Comparison of ENCODE assay signal across 26 cellular contexts in the genomic region with DNA sequence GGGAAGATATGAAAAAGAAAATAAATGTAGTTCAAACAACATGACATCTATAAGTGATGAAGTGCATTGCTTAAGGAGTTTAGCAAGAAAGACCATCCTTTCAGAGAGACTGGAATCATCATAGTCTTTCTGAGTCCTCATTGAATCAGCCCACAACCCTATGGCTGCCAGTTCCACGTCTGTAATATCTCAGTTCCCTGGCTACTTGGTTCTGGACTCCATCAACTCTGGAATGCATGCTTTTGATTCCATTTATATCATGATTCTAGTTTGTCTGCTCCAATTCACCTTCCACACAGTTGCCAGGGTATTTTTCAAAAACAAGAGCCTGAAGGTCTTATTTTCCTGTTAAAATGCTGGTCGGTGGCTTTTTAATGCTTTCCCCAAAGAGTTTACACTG.
"Had no signal": no experiment of that assay in that cellular context is flagged by ENCODE, and none has a peak within 500 bp of the region (broad histone marks: within the 10 kb centered on the region; RNA-seq: fewer than 3 reads in every experiment).

No MANE protein-coding gene starts in this region.

- H3K36me3 Mint-ChIP-seq: mesothelial cell of epicardium; naive B cell; stimulated activated naive B cell treated with anti-CD40 and anti-IgM and Interleukin-4, amounts not matched to agents 10 μg/mL and 1 μg/mL and 100 μg/mL, for 72 hours had no signal

- H3K4me3 Mint-ChIP-seq: activated B cell treated with CpG ODN at 0.5 μM for 24 hours; mesothelial cell of epicardium; naive B cell; nephron progenitor cell; stimulated activated naive B cell treated with anti-CD40 and anti-IgM and Interleukin-4, amounts not matched to agents 10 μg/mL and 1 μg/mL and 100 μg/mL, for 72 hours; T-helper 2 cell treated with Interferon-gamma antibody and Interleukin-4, amounts not matched to agents 5 μg/mL and 100 μg/mL, for 36 hours had no signal

- H3K9me3 Mint-ChIP-seq: activated B cell treated with CpG ODN at 0.5 μM for 24 hours; mesothelial cell of epicardium; nephron progenitor cell; stimulated activated naive B cell treated with anti-CD40 and anti-IgM and Interleukin-4, amounts not matched to agents 10 μg/mL and 1 μg/mL and 100 μg/mL, for 72 hours; T-helper 2 cell treated with Interferon-gamma antibody and Interleukin-4, amounts not matched to agents 5 μg/mL and 100 μg/mL, for 36 hours had no signal

- ATAC-seq: left cardiac atrium; left ventricle myocardium superior; sciatic nerve; stimulated activated naive B cell treated with anti-CD40 and anti-IgM and Interleukin-4, amounts not matched to agents 10 μg/mL and 1 μg/mL and 100 μg/mL, for 72 hours had no signal

- H3K27ac Mint-ChIP-seq: activated B cell treated with CpG ODN at 0.5 μM for 24 hours; mesothelial cell of epicardium; naive B cell; nephron progenitor cell; progenitor cell of endocrine pancreas; stimulated activated naive B cell treated with anti-CD40 and anti-IgM and Interleukin-4, amounts not matched to agents 10 μg/mL and 1 μg/mL and 100 μg/mL, for 72 hours; T-helper 2 cell treated with Interferon-gamma antibody and Interleukin-4, amounts not matched to agents 5 μg/mL and 100 μg/mL, for 36 hours had no signal

- H3K4me1 Mint-ChIP-seq: activated B cell treated with CpG ODN at 0.5 μM for 24 hours; naive B cell; stimulated activated naive B cell treated with anti-CD40 and anti-IgM and Interleukin-4, amounts not matched to agents 10 μg/mL and 1 μg/mL and 100 μg/mL, for 72 hours had no signal

- H3K27me3 Mint-ChIP-seq: stimulated activated naive B cell treated with anti-CD40 and anti-IgM and Interleukin-4, amounts not matched to agents 10 μg/mL and 1 μg/mL and 100 μg/mL, for 72 hours had no signal

- DNase-seq: activated B cell treated with CpG ODN at 0.5 μM for 24 hours; activated CD4-positive, alpha-beta T cell treated with anti-CD3 and anti-CD28 coated beads for 48 hours; activated CD8-positive, alpha-beta memory T cell treated with anti-CD3 and anti-CD28 coated beads for 24 hours; activated effector memory CD4-positive, alpha-beta T cell treated with anti-CD3 and anti-CD28 coated beads, Interleukin-2, amount 50 U/mL, for 16 hours; amniotic stem cell; caudate nucleus; cortex of kidney; head of caudate nucleus; hippocampal formation; left cardiac atrium; left ventricle myocardium superior; mammary epithelial cell; naive B cell; nephron progenitor cell; ovary; retina; SHP77 treated with DMSO at 0.1 percent for 48 hours; small intestine; stimulated activated CD4-positive, alpha-beta T cell treated with anti-CD3 and anti-CD28 coated beads, Interleukin-4, amount 100 ng/mL, for 4 hours; stimulated activated CD8-positive, alpha-beta memory T cell treated with anti-CD3 and anti-CD28 coated beads, Interleukin-4, amount 100 ng/mL, for 48 hours; stimulated activated naive B cell treated with anti-CD40 and anti-IgM and Interleukin-4, amounts not matched to agents 10 μg/mL and 1 μg/mL and 100 μg/mL, for 72 hours; T-helper 1 cell had no signal
